In genomic region chr3:56119575-56120349, GRCh38 we compare ENCODE assay signal across 14 cellular contexts.
DNase-seq lines count a peak whose midpoint lies in the region; ATAC-seq and TF ChIP-seq lines count a peak whose summit lies in the region.
"Had no signal": no experiment of that assay in that cellular context is flagged by ENCODE, and none has a peak within 500 bp of the region (broad histone marks: within the 10 kb centered on the region; RNA-seq: fewer than 3 reads in every experiment).

No MANE protein-coding gene starts in this region.

- no peak for TF ChIP-seq CTCF in right atrium auricular region (IDR thresholded peaks at IDR 0.05)
- TF ChIP-seq CTCF in left ventricle myocardium inferior (IDR thresholded peaks at IDR 0.05; ENCODE audit: borderline replicate concordance): no peak

- H3K9me3 ChIP-seq in right atrium auricular region (peaks cover 0 to 11% of the 10 kb centered on the region in 2 donors), left ventricle myocardium inferior (replicated peaks) (peaks cover 12% of the 10 kb centered on the region), aorta (ENCODE audit: control insufficient read depth, low read length) (peaks cover 9% of the 10 kb centered on the region)
- H3K9me3 ChIP-seq: thyroid gland had no signal

- 84 to 94% methylated on average over 5 of the region's 5 CpGs for WGBS in aorta, 2 donors

- DNase-seq in Right ventricle myocardium inferior (ENCODE audit: missing footprints) (peak; percentile 68), right atrium auricular region (ENCODE audit: low spot score) (no peak), amniotic stem cell (lab: John Stamatoyannopoulos, UW) (peak; percentile 22), left ventricle myocardium inferior (peak; percentile 25), aorta (peak in 1 of 2 donors; percentile 51), SKM-1 (lab: John Stamatoyannopoulos, UW; ENCODE audit: unreplicated experiment) (no peak)
- DNase-seq: DMS153, KG1, thyroid gland had no signal

- peak; percentile 93 for ATAC-seq in Right ventricle myocardium inferior
- peak; percentile 83 for ATAC-seq in aorta (ENCODE audit: low FRiP score)
- no peak for ATAC-seq in GM21576 (IDR thresholded peaks at IDR 0.05; ENCODE audit: unreplicated experiment)
- no peak for ATAC-seq in GM19328 (IDR thresholded peaks at IDR 0.05; ENCODE audit: unreplicated experiment)
- ATAC-seq: activated CD4-positive, CD25-positive, alpha-beta regulatory T cell treated with anti-CD3 and anti-CD28 coated beads, Interleukin-2, amount 50 U/mL, for 24 hours had no signal

- H3K36me3 ChIP-seq in right atrium auricular region (no peaks in the 10 kb centered on the region), left ventricle myocardium inferior (no peaks in the 10 kb centered on the region), aorta (ENCODE audit: control insufficient read depth in 1 of 2, insufficient read depth in 2 of 2, low read length in 1 of 2) (no peaks in the 10 kb centered on the region)
- H3K36me3 ChIP-seq: SJCRH30, thyroid gland had no signal

- intact Hi-C loops in Right ventricle myocardium inferior (cut with DNase I): no loop called here
- intact Hi-C loops in left ventricle myocardium inferior (cut with micrococcal nuclease): no loop called here
- intact Hi-C loops in aorta (cut with DNase I): no loop called here

- H3K27ac ChIP-seq in right atrium auricular region (no peak overlapping the region), left ventricle myocardium inferior (replicated peaks) (peak overlapping the region; percentile 62), aorta (ENCODE audit: low read depth in 1 of 2, low read length in 2 of 2) (no peak overlapping the region)
- H3K27ac ChIP-seq: SJCRH30, thyroid gland had no signal

- H3K27me3 ChIP-seq in right atrium auricular region (no peaks in the 10 kb centered on the region), left ventricle myocardium inferior (ENCODE audit: low read depth) (peaks cover 15% of the 10 kb centered on the region), aorta (ENCODE audit: control insufficient read depth in 1 of 2, insufficient read depth in 2 of 2, low read length in 1 of 2) (no peaks in the 10 kb centered on the region)
- H3K27me3 ChIP-seq: SJCRH30, thyroid gland had no signal

- no peaks in the 10 kb centered on the region for H3K4me1 ChIP-seq in right atrium auricular region
- no peaks in the 10 kb centered on the region for H3K4me1 ChIP-seq in left ventricle myocardium inferior
- no peaks in the 10 kb centered on the region for H3K4me1 ChIP-seq in aorta (ENCODE audit: control insufficient read depth in 1 of 2, insufficient read depth in 2 of 2, low read length in 2 of 2)
- H3K4me1 ChIP-seq: thyroid gland had no signal

- H3K4me3 ChIP-seq in right atrium auricular region: no peak overlapping the region
- H3K4me3 ChIP-seq in left ventricle myocardium inferior: no peak overlapping the region
- H3K4me3 ChIP-seq in aorta (ENCODE audit: low read length in 2 of 2): no peak overlapping the region
- H3K4me3 ChIP-seq: lung, SJCRH30, thyroid gland had no signal

Comparison
In these comparisons a context has a peak if more than half of its experiments do, and no peak if none do; other contexts are left out.
1. DNase-seq: peak in Right ventricle myocardium inferior (single experiment), amniotic stem cell (single experiment) and left ventricle myocardium inferior (single experiment); none in right atrium auricular region (single experiment) and SKM-1 (single experiment).
2. ATAC-seq: peak in Right ventricle myocardium inferior (single experiment) and aorta (single experiment); none in GM21576 (single experiment) and GM19328 (single experiment).